20 cellular contexts compared by ENCODE assay signal in the genomic region with DNA sequence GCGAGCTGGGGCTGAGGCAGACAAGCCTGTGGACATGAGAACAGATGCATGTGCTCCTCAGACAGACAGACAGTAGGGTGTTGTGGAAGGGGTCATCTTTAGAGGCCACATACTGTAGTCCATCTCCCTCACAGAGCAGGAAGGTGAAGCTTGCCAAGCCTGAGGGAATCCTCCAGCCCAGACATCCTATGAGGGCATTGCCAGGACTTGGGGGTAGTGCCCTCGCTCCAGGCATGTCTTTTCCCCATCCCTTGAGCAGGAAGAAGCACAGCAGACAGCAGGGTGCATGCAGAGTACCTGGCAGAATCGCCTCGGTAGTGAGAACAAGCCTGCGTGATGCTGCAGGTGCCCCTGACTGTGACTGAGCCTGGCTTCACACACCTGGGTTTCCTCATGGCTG.
"Had no signal": no experiment of that assay in that cellular context is flagged by ENCODE, and none has a peak within 500 bp of the region (broad histone marks: within the 10 kb centered on the region; RNA-seq: fewer than 3 reads in every experiment).

No MANE protein-coding gene starts in this region.

- H3K27me3 ChIP-seq: ovary, thyroid gland had no signal

- H3K4me2 ChIP-seq: smooth muscle cell had no signal

- H3K27ac ChIP-seq: ovary, psoas muscle, stomach, thyroid gland had no signal

- H3K4me3 Mint-ChIP-seq: memory B cell; natural killer cell; stimulated activated effector memory CD8-positive, alpha-beta T cell treated with anti-CD3 and anti-CD28 coated beads, Interleukin-12 subunit alpha, Interleukin-12 subunit beta, amount 100 ng/mL, for 72 hours had no signal

- H3K36me3 ChIP-seq: ovary, stomach, thyroid gland had no signal

- H3K4me1 Mint-ChIP-seq: natural killer cell; stimulated activated effector memory CD8-positive, alpha-beta T cell treated with anti-CD3 and anti-CD28 coated beads, Interleukin-12 subunit alpha, Interleukin-12 subunit beta, amount 100 ng/mL, for 72 hours had no signal

- H3K9me3 ChIP-seq: ovary, psoas muscle, stomach, thyroid gland had no signal

- DNase-seq: cortex of kidney; hypothalamus; natural killer cell; occipital lobe; ovary; psoas muscle; right cardiac atrium; stimulated activated CD4-positive, alpha-beta T cell treated with anti-CD3 and anti-CD28 coated beads, Interleukin-2, amount 100 ng/mL, for 24 hours; stimulated activated CD4-positive, alpha-beta T cell treated with anti-CD3 and anti-CD28 coated beads, Interleukin-4, amount 100 ng/mL, for 24 hours; stimulated activated naive CD4-positive, alpha-beta T cell treated with Interleukin-2 at 50 U/mL for 16 hours; stomach; thyroid gland; trophoblast cell had no signal

- FAIRE-seq: frontal cortex, keratinocyte had no signal

- H3K9me3 Mint-ChIP-seq: memory B cell; natural killer cell; stimulated activated effector memory CD8-positive, alpha-beta T cell treated with anti-CD3 and anti-CD28 coated beads, Interleukin-12 subunit alpha, Interleukin-12 subunit beta, amount 100 ng/mL, for 72 hours had no signal

- H3K4me1 ChIP-seq: psoas muscle, stomach had no signal

- ATAC-seq: left lobe of liver; natural killer cell; psoas muscle; right cardiac atrium; stimulated activated effector memory CD8-positive, alpha-beta T cell treated with anti-CD3 and anti-CD28 coated beads, Interleukin-12 subunit alpha, Interleukin-12 subunit beta, amount 100 ng/mL, for 72 hours had no signal

- H3K36me3 Mint-ChIP-seq: memory B cell; natural killer cell; stimulated activated effector memory CD8-positive, alpha-beta T cell treated with anti-CD3 and anti-CD28 coated beads, Interleukin-12 subunit alpha, Interleukin-12 subunit beta, amount 100 ng/mL, for 72 hours had no signal

- H3K27ac Mint-ChIP-seq: memory B cell; natural killer cell; stimulated activated effector memory CD8-positive, alpha-beta T cell treated with anti-CD3 and anti-CD28 coated beads, Interleukin-12 subunit alpha, Interleukin-12 subunit beta, amount 100 ng/mL, for 72 hours had no signal

- H3K4me3 ChIP-seq: lung, ovary, psoas muscle, smooth muscle cell, stomach, thyroid gland had no signal
